Comparison of ENCODE assay signal across 33 cellular contexts in the genomic region with DNA sequence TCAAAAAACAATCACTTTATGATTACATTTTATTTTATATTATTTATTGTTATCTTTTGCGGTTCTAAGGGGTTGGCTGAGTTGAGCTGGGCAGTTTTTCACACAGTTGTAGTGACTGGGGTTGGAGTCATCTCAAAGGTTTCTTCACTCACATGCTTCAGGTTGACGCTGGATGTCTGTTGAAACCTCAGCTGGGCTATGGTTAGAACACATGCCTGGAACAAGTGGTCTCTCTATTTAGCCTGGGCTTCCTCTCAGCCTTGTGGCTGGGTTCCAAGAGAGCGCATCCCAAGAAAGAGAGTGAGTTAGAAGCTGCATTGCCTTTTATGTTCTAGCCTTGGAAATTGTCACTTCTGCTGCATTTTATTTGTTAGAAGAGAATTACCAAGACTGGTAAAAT.
"Had no signal": no experiment of that assay in that cellular context is flagged by ENCODE, and none has a peak within 500 bp of the region (broad histone marks: within the 10 kb centered on the region; RNA-seq: fewer than 3 reads in every experiment).

No MANE protein-coding gene starts in this region.

- H3K9me3 ChIP-seq: MG63 had no signal

- H3K4me3 ChIP-seq: cardiac muscle cell, MG63, PC-9 had no signal

- DNase-seq: activated CD4-positive, alpha-beta memory T cell treated with anti-CD3 and anti-CD28 coated beads for 36 hours; activated CD4-positive, alpha-beta T cell treated with anti-CD3 and anti-CD28 coated beads for 4 hours; activated CD4-positive, alpha-beta T cell treated with anti-CD3 and anti-CD28 coated beads, Interleukin-2, amount 50 U/mL, for 1 hour; activated CD4-positive, CD25-positive, alpha-beta regulatory T cell treated with anti-CD3 and anti-CD28 coated beads, Interleukin-2, amount 50 U/mL, for 72 hours; activated CD8-positive, alpha-beta memory T cell treated with anti-CD3 and anti-CD28 coated beads, Interleukin-2, amount 50 U/mL, for 4 hours; activated gamma-delta T cell treated with Interleukin-2 at 50 U/mL for 16 hours; activated naive CD4-positive, alpha-beta T cell treated with anti-CD3 and anti-CD28 coated beads for 36 hours; activated naive CD8-positive, alpha-beta T cell treated with anti-CD3 and anti-CD28 coated beads, Interleukin-2, amount 50 U/mL, for 24 hours; activated T-cell treated with anti-CD3 and anti-CD28 coated beads for 4 hours; activated T-cell treated with anti-CD3 and anti-CD28 coated beads, Interleukin-2, amount 50 U/mL, for 4 hours; amniotic stem cell; aorta; Kasumi-1; KG1; MG63; NCI-H1048; NCI-H1105 treated with DMSO at 0.1 percent for 48 hours; NCI-H1436; NCI-H1694; NCI-H1930; NCI-H2081 treated with DMSO at 0.1 percent for 48 hours; NCI-H2171; NCI-H510A; NCI-H526; NCI-H748 treated with DMSO at 0.1 percent for 48 hours; NK-92 treated with Interleukin-12 subunit alpha and Interleukin-12 subunit beta, amount 100 ng/mL, for 24 hours; PC-9; SIG-M5; T1000 had no signal

- H3K27ac ChIP-seq: cardiac muscle cell, PC-9, RWPE1 had no signal

- ATAC-seq: activated naive CD8-positive, alpha-beta T cell treated with anti-CD3 and anti-CD28 coated beads, Interleukin-2, amount 50 U/mL, for 24 hours; activated T-cell treated with anti-CD3 and anti-CD28 coated beads, Interleukin-2, amount 50 U/mL, for 4 hours; Right ventricle myocardium inferior; WTC11 had no signal

- H3K36me3 ChIP-seq: cardiac muscle cell, MG63 had no signal

- H3K27me3 ChIP-seq: cardiac muscle cell, MG63 had no signal
